ENCODE assay signal across 1 cellular context in genomic region chr11:107679255-107680024, GRCh38.
A peak's percentile ranks its signal among the peaks of the same experiment; 100 is the strongest.
TF ChIP-seq lines count a peak whose summit lies in the region.

No MANE protein-coding gene starts in this region.

TF ChIP-seq in GM12878, 131 proteins besides CTCF, POLR2A, EP300 and RAD21 (continued from another document):
- no peak; the same call in 1 of the 2 replicates for TF ChIP-seq ZBTB40 (IDR thresholded peaks at IDR 0.05; ENCODE audit: borderline replicate concordance)
- no peak for TF ChIP-seq POU2F2 (IDR thresholded peaks at IDR 0.05; ENCODE audit: borderline replicate concordance, low read depth, low read length)
- TF ChIP-seq BRCA1 (IDR thresholded peaks at IDR 0.05; ENCODE audit: low read depth, low read length) = no peak
- TF ChIP-seq PML (IDR thresholded peaks at IDR 0.05; ENCODE audit: low read length) = no peak
- TF ChIP-seq JUNB (IDR thresholded peaks at IDR 0.05) = no peak
- no peak for TF ChIP-seq YBX1 (IDR thresholded peaks at IDR 0.05)
- peak; percentile 98 for TF ChIP-seq ZNF592 (IDR thresholded peaks at IDR 0.05)
TF ChIP-seq in GM12878: peak in this region for 30.
